ENCODE assay signal across 19 cellular contexts in the genomic region with DNA sequence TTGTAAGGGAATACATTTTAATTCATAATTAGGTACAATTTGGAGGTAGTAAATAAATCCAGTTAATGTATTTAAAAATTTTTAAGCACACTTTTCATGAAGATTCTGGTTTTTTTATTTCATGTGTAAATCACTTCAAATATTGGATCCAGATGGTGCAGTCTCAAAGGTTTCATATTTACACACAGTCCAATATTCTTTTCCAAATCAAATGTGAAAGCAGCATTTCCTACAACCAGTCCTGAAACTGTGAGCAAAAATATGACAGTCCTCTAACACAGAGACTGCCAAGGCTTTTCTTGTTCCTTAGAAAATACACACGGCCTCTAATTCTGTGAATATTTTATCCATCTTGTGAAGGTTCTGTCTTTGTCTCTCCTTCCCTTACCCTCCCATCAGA.
DNase-seq lines count a peak whose midpoint lies in the region; ATAC-seq, FAIRE-seq and TF ChIP-seq lines count a peak whose summit lies in the region.
"Had no signal": no experiment of that assay in that cellular context is flagged by ENCODE, and none has a peak within 500 bp of the region (broad histone marks: within the 10 kb centered on the region; RNA-seq: fewer than 3 reads in every experiment).

No MANE protein-coding gene starts in this region.

- no peak overlapping the region for H3K4me3 ChIP-seq in adipocyte (ENCODE audit: low read length)
- H3K4me3 ChIP-seq: BLaER1 treated with 17β-estradiol and CSF1 and Interleukin-3, amounts not matched to agents 10 nM and 100 nM; GM12878; GM23248 had no signal

- H3K4me1 ChIP-seq in adipocyte (ENCODE audit: control insufficient read depth, insufficient read depth, low read length), result peaks cover 12% of the 10 kb centered on the region
- H3K4me1 ChIP-seq: BLaER1 treated with 17β-estradiol and CSF1 and Interleukin-3, amounts not matched to agents 10 nM and 100 nM had no signal

- H3K9me3 ChIP-seq in adipocyte (ENCODE audit: control insufficient read depth, low read length), result no peaks in the 10 kb centered on the region
- H3K9me3 ChIP-seq: BLaER1 treated with 17β-estradiol and CSF1 and Interleukin-3, amounts not matched to agents 10 nM and 100 nM had no signal

- ATAC-seq in GM21723 (IDR thresholded peaks at IDR 0.05; ENCODE audit: unreplicated experiment), result no peak
- ATAC-seq: CD8-positive, alpha-beta T cell; GM12878; HCT116 had no signal

- no peaks in the 10 kb centered on the region for H3K36me3 ChIP-seq in adipocyte (ENCODE audit: control insufficient read depth, insufficient read depth, low read length, severe bottlenecking)
- H3K36me3 ChIP-seq: BLaER1 treated with 17β-estradiol and CSF1 and Interleukin-3, amounts not matched to agents 10 nM and 100 nM had no signal

- no peak overlapping the region for H3K9ac ChIP-seq in adipocyte (ENCODE audit: low read length)
- H3K9ac ChIP-seq: BLaER1 treated with 17β-estradiol and CSF1 and Interleukin-3, amounts not matched to agents 10 nM and 100 nM; GM23248 had no signal

- no peaks in the 10 kb centered on the region for H3K27me3 ChIP-seq in adipocyte (replicated peaks; ENCODE audit: control insufficient read depth, insufficient read depth, low read length)
- H3K27me3 ChIP-seq: BLaER1 treated with 17β-estradiol and CSF1 and Interleukin-3, amounts not matched to agents 10 nM and 100 nM had no signal

- FAIRE-seq in H54 (lab: Jason Lieb, UNC), result peak; percentile 6
- FAIRE-seq: GM12878, GM19239 had no signal

- no peak for TF ChIP-seq POLR2A in H54 (IDR thresholded peaks at IDR 0.05; ENCODE audit: low read depth, low read length)

- DNase-seq in H54 (ENCODE audit: insufficient read length, low spot score), result no peak
- DNase-seq in adipocyte (ENCODE audit: low read depth), result peak; percentile 55
- DNase-seq in fibroblast of gingiva (ENCODE audit: low read depth), result peak; percentile 31
- no peak for DNase-seq in OCI-M1 (lab: John Stamatoyannopoulos, UW)
- DNase-seq in hippocampal formation (lab: John Stamatoyannopoulos, UW), result no peak
- DNase-seq: CD8-positive, alpha-beta T cell; COR-L47; DMS 273 treated with DMSO at 0.1 percent for 48 hours; DMS53; DND-41; EL; GM23248; H7; HFFc6 had no signal

Comparison
In these comparisons a context has a peak if more than half of its experiments do, and no peak if none do; other contexts are left out.
1. DNase-seq: peak in adipocyte (single experiment) and fibroblast of gingiva (single experiment); none in H54 (single experiment), OCI-M1 (single experiment) and hippocampal formation (0 of 2).